In genomic region chr9:21235468-21236359, GRCh38 we compare ENCODE assay signal across 8 cellular contexts.
DNase-seq lines count a peak whose midpoint lies in the region; ATAC-seq and TF ChIP-seq lines count a peak whose summit lies in the region.
"Not testable (repeated sequence)": the region's sequence is repeated elsewhere in the genome, so short reads cannot be mapped to it uniquely, and the experiment has no call there.

No MANE protein-coding gene starts in this region.

- ATAC-seq in GM19372 (IDR thresholded peaks at IDR 0.05; ENCODE audit: low read depth, unreplicated experiment) (peak; percentile 82), HG03025 (IDR thresholded peaks at IDR 0.05; ENCODE audit: low FRiP score, unreplicated experiment) (peak; percentile 51)

- H3K4me3 ChIP-seq in cardiac fibroblast (replicated peaks in 1 of 2; ENCODE audit: low read depth in 2 of 2, low read length in 2 of 2), result not testable (repeated sequence)

- peak; percentile 62 for TF ChIP-seq CTCF in cardiac fibroblast (IDR thresholded peaks at IDR 0.05; ENCODE audit: low read depth, low read length)

- DNase-seq in DMS153 (lab: John Stamatoyannopoulos, UW) (peak; percentile 16), NCI-H1105 treated with DMSO at 0.1 percent for 48 hours (lab: John Stamatoyannopoulos, UW) (peak; percentile 10), SKM-1 treated with dmso at 0.1 percent for 144 hours (lab: John Stamatoyannopoulos, UW; ENCODE audit: unreplicated experiment) (peak; percentile 80), cardiac fibroblast (ENCODE audit: low read depth in 2 of 2) (peak; percentile 59 to 68), inferior parietal cortex (ENCODE audit: extremely low spot score) (peak; percentile 51)
- DNase-seq in stimulated activated CD4-positive, alpha-beta T cell treated with anti-CD3 and anti-CD28 coated beads, Interleukin-4, amount 100 ng/mL, for 1 hour, result peak; percentile 13

Comparison
In these comparisons a context has a peak if more than half of its experiments do, and no peak if none do; other contexts are left out.
1. DNase-seq: peak in every context shown above with its lines; median percentile 80 in SKM-1 treated with dmso at 0.1 percent for 144 hours; 64 in cardiac fibroblast; 51 in inferior parietal cortex; 16 in DMS153; 13 in stimulated activated CD4-positive, alpha-beta T cell treated with anti-CD3 and anti-CD28 coated beads, Interleukin-4, amount 100 ng/mL, for 1 hour; 10 in NCI-H1105 treated with DMSO at 0.1 percent for 48 hours.